ENCODE assay signal across 9 cellular contexts in the genomic region with DNA sequence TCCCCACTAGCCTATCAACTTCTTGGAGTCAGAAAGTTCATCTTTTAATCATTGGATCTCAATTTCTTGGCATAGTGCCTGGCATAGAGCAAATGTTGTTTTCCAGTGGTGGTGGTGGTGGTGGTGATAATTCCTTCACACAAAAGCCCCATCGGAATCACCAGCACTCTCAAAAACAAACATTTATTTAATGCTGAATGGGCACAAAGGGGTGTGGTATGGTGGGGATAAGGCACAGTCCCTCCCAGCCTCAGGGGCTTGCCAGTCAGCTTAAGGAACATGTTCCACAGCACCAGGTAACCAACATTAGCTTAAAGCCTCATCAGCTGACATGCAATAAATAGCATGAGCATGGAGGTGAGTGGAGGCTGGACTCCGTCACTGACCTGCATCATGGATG. TPM values are rescaled to one million over a fixed set of nuclear protein-coding genes. Genes with fewer than 3 reads are reported as not detected.
"Had no signal": no experiment of that assay in that cellular context is flagged by ENCODE, and none has a peak within 500 bp of the region (broad histone marks: within the 10 kb centered on the region; RNA-seq: fewer than 3 reads in every experiment).

No MANE protein-coding gene starts in this region.

- H3K4me3 ChIP-seq: GM23338 had no signal

- DNase-seq: H9, HCEC 1CT, KBM-7 had no signal

- FAIRE-seq: H1, H54, HTR-8/SVneo had no signal

- H2AFZ ChIP-seq: GM23338 had no signal

- ATAC-seq: GM23338 had no signal

- H3K4me2 ChIP-seq: GM23338 had no signal

RNA-seq across cellular contexts. Expression of a gene that starts 56.6 kb away (rescaled TPM):
- total RNA-seq: HT-29 had no signal
- polyA plus RNA-seq: IgD-negative memory B cell had no signal
